1 cellular context compared by ENCODE assay signal in genomic region chr18:55001625-55002024, GRCh38.
TF ChIP-seq lines count a peak whose summit lies in the region.

No MANE protein-coding gene starts in this region.

TF ChIP-seq in H1, 55 proteins besides CTCF, POLR2A, EP300 and RAD21:
- no peak for TF ChIP-seq NANOG (IDR thresholded peaks at IDR 0.05; ENCODE audit: insufficient read depth, low read depth, low read length, poor library complexity, severe bottlenecking)
- TF ChIP-seq CREB1 (IDR thresholded peaks at IDR 0.05) = no peak
- TF ChIP-seq PHF8 (conservative IDR thresholded peaks at IDR 0.05; ENCODE audit: low read depth, low read length) = no peak
- no peak for TF ChIP-seq SIRT6 (IDR thresholded peaks at IDR 0.05; ENCODE audit: low read length)
- no peak for TF ChIP-seq CTBP2 (IDR thresholded peaks at IDR 0.05; ENCODE audit: borderline replicate concordance, insufficient read depth, insufficient read length, low read length)
- TF ChIP-seq TCF12 (IDR thresholded peaks at IDR 0.05; ENCODE audit: low read depth, low read length) = no peak
- no peak for TF ChIP-seq SRF (IDR thresholded peaks at IDR 0.05; ENCODE audit: low read depth, low read length)
- no peak for TF ChIP-seq ZNF274 (IDR thresholded peaks at IDR 0.05; ENCODE audit: borderline replicate concordance, extremely low read depth, low read length)
- no peak for TF ChIP-seq YY1 (IDR thresholded peaks at IDR 0.05; ENCODE audit: low read depth, low read length)
- TF ChIP-seq EZH2 (IDR thresholded peaks at IDR 0.05; ENCODE audit: low read depth, low read length, severe bottlenecking) = no peak
- TF ChIP-seq JUN (IDR thresholded peaks at IDR 0.05; ENCODE audit: low read depth, low read length) = no peak
- no peak for TF ChIP-seq RNF2 (IDR thresholded peaks at IDR 0.05; ENCODE audit: borderline replicate concordance, low read depth, low read length, missing control alignments, poor library complexity, severe bottlenecking)
- TF ChIP-seq USF2 (IDR thresholded peaks at IDR 0.05; ENCODE audit: low read length) = no peak
- TF ChIP-seq, protein P1, sequence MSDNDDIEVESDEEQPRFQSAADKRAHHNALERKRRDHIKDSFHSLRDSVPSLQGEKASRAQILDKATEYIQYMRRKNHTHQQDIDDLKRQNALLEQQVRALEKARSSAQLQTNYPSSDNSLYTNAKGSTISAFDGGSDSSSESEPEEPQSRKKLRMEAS (IDR thresholded peaks at IDR 0.05) = no peak
- TF ChIP-seq KDM4A (IDR thresholded peaks at IDR 0.05; ENCODE audit: low read depth, low read length, severe bottlenecking) = no peak
- no peak for TF ChIP-seq SIN3A (conservative IDR thresholded peaks at IDR 0.05 in 1 of 2, IDR thresholded peaks at IDR 0.05 in 1 of 2; ENCODE audit: low read depth in 1 of 2, low read length in 2 of 2)
TF ChIP-seq in H1: peak in this region for 0.
